In the genomic region with DNA sequence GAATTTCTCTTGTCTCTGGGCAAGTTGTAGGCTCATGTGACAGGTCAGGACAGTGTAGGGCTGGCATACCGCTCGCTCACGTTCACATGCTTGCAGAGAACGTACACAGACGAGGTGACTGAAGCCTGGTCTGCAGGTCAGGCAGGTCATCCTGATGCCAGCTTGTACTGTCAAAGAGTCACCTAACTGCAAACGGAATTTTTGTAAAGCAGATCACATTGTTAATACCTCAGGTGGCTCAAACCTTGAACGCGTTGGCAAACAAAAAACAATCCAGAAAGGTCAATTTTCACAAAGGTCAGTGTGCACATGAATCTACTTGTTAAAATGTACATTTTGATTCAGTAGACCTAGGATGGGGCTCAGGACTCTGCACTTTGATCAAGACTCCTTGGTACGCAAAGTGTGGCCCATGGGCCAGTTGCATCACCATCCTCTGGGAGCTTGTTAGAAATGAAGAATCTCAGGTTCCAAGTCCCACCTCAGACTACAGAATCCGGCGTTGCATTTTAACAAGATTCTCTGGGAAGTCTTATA, we compare ENCODE assay signal across 1 cellular context.
TF ChIP-seq lines count a peak whose summit lies in the region.

No MANE protein-coding gene starts in this region.

TF ChIP-seq in HepG2, 621 proteins besides CTCF, POLR2A, EP300 and RAD21 (continues in another document):
- peak; percentile 60 for TF ChIP-seq CEBPG (CRISPR knock-in tag; IDR thresholded peaks at IDR 0.05)
- TF ChIP-seq ZNF136 (CRISPR knock-in tag; IDR thresholded peaks at IDR 0.05; ENCODE audit: low read depth), result peak; percentile 80; the same call in 1 of the 2 replicates
- TF ChIP-seq RBFOX2 (IDR thresholded peaks at IDR 0.05; ENCODE audit: low read depth, low read length), result no peak
- 0 out of 2 replicates have a peak, but pooled peaks have one; percentile 32 for TF ChIP-seq PITX1 (CRISPR knock-in tag; IDR thresholded peaks at IDR 0.05)
- TF ChIP-seq PAXIP1 (CRISPR knock-in tag; conservative IDR thresholded peaks at IDR 0.05), result peak; percentile 72; the same call in 1 of the 2 replicates
- no peak for TF ChIP-seq RERE (CRISPR knock-in tag; IDR thresholded peaks at IDR 0.05; ENCODE audit: low read depth)
- TF ChIP-seq ZNF598 (CRISPR knock-in tag; IDR thresholded peaks at IDR 0.05; ENCODE audit: borderline replicate concordance), result no peak
- TF ChIP-seq, protein P1, sequence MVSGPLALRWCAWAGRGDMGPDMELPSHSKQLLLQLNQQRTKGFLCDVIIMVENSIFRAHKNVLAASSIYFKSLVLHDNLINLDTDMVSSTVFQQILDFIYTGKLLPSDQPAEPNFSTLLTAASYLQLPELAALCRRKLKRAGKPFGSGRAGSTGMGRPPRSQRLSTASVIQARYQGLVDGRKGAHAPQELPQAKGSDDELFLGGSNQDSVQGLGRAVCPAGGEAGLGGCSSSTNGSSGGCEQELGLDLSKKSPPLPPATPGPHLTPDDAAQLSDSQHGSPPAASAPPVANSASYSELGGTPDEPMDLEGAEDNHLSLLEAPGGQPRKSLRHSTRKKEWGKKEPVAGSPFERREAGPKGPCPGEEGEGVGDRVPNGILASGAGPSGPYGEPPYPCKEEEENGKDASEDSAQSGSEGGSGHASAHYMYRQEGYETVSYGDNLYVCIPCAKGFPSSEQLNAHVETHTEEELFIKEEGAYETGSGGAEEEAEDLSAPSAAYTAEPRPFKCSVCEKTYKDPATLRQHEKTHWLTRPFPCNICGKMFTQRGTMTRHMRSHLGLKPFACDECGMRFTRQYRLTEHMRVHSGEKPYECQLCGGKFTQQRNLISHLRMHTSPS (CRISPR knock-in tag; IDR thresholded peaks at IDR 0.05; ENCODE audit: low read depth), result peak; percentile 96
- peak; percentile 34 for TF ChIP-seq HDAC2 (CRISPR knock-in tag; IDR thresholded peaks at IDR 0.05)
- 0 out of 2 replicates have a peak, but pooled peaks have one; percentile 42 for TF ChIP-seq ZNF776 (CRISPR knock-in tag; IDR thresholded peaks at IDR 0.05)
- no peak for TF ChIP-seq ZNF7 (CRISPR knock-in tag; IDR thresholded peaks at IDR 0.05)
- TF ChIP-seq, protein P2, sequence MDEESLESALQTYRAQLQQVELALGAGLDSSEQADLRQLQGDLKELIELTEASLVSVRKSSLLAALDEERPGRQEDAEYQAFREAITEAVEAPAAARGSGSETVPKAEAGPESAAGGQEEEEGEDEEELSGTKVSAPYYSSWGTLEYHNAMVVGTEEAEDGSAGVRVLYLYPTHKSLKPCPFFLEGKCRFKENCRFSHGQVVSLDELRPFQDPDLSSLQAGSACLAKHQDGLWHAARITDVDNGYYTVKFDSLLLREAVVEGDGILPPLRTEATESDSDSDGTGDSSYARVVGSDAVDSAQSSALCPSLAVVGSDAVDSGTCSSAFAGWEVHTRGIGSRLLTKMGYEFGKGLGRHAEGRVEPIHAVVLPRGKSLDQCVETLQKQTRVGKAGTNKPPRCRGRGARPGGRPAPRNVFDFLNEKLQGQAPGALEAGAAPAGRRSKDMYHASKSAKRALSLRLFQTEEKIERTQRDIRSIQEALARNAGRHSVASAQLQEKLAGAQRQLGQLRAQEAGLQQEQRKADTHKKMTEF (CRISPR knock-in tag; IDR thresholded peaks at IDR 0.05), result peak; percentile 53; the same call in 1 of the 2 replicates
- 0 out of 2 replicates have a peak, but pooled peaks have one; percentile 51 for TF ChIP-seq ZNF230 (CRISPR knock-in tag; IDR thresholded peaks at IDR 0.05)
- TF ChIP-seq AHR (CRISPR knock-in tag; IDR thresholded peaks at IDR 0.05), result 0 out of 2 replicates have a peak, but pooled peaks have one; percentile 35
- TF ChIP-seq SNRNP70 (IDR thresholded peaks at IDR 0.05; ENCODE audit: low read depth, low read length), result no peak
- no peak for TF ChIP-seq PHB2 (IDR thresholded peaks at IDR 0.05; ENCODE audit: partially characterized antibody)
- TF ChIP-seq ESRRA (CRISPR knock-in tag; IDR thresholded peaks at IDR 0.05; ENCODE audit: low read depth), result peak; percentile 40; the same call in 1 of the 2 replicates
- TF ChIP-seq ZNF44 (CRISPR knock-in tag; IDR thresholded peaks at IDR 0.05), result 0 out of 2 replicates have a peak, but pooled peaks have one; percentile 78
- peak; percentile 92 for TF ChIP-seq NR2F6 (IDR thresholded peaks at IDR 0.05)
- peak; percentile 92 for TF ChIP-seq NR2F6 (CRISPR knock-in tag; IDR thresholded peaks at IDR 0.05)
- TF ChIP-seq BHLHE40 (IDR thresholded peaks at IDR 0.05; ENCODE audit: low read length), result peak; percentile 61
- TF ChIP-seq CHD4 (IDR thresholded peaks at IDR 0.05; ENCODE audit: borderline replicate concordance, low read length), result peak; percentile 59; the same call in 1 of the 2 replicates
- TF ChIP-seq KLF15 (CRISPR knock-in tag; IDR thresholded peaks at IDR 0.05; ENCODE audit: borderline replicate concordance), result no peak
- TF ChIP-seq ZFX (CRISPR knock-in tag; IDR thresholded peaks at IDR 0.05; ENCODE audit: low read depth), result 0 out of 2 replicates have a peak, but pooled peaks have one; percentile 12
- TF ChIP-seq NR2F2 (IDR thresholded peaks at IDR 0.05; ENCODE audit: borderline replicate concordance, low read depth), result peak; percentile 83
- no peak for TF ChIP-seq HMGXB3 (CRISPR knock-in tag; IDR thresholded peaks at IDR 0.05; ENCODE audit: borderline replicate concordance)
- no peak for TF ChIP-seq ZNF619 (CRISPR knock-in tag; IDR thresholded peaks at IDR 0.05)
- TF ChIP-seq, protein P3, sequence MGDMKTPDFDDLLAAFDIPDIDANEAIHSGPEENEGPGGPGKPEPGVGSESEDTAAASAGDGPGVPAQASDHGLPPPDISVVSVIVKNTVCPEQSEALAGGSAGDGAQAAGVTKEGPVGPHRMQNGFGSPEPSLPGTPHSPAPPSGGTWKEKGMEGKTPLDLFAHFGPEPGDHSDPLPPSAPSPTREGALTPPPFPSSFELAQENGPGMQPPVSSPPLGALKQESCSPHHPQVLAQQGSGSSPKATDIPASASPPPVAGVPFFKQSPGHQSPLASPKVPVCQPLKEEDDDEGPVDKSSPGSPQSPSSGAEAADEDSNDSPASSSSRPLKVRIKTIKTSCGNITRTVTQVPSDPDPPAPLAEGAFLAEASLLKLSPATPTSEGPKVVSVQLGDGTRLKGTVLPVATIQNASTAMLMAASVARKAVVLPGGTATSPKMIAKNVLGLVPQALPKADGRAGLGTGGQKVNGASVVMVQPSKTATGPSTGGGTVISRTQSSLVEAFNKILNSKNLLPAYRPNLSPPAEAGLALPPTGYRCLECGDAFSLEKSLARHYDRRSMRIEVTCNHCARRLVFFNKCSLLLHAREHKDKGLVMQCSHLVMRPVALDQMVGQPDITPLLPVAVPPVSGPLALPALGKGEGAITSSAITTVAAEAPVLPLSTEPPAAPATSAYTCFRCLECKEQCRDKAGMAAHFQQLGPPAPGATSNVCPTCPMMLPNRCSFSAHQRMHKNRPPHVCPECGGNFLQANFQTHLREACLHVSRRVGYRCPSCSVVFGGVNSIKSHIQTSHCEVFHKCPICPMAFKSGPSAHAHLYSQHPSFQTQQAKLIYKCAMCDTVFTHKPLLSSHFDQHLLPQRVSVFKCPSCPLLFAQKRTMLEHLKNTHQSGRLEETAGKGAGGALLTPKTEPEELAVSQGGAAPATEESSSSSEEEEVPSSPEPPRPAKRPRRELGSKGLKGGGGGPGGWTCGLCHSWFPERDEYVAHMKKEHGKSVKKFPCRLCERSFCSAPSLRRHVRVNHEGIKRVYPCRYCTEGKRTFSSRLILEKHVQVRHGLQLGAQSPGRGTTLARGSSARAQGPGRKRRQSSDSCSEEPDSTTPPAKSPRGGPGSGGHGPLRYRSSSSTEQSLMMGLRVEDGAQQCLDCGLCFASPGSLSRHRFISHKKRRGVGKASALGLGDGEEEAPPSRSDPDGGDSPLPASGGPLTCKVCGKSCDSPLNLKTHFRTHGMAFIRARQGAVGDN (CRISPR knock-in tag; IDR thresholded peaks at IDR 0.05), result peak; percentile 43; the same call in 1 of the 2 replicates
- peak; percentile 66 for TF ChIP-seq FOXO1 (CRISPR knock-in tag; IDR thresholded peaks at IDR 0.05)
- peak; percentile 65; the same call in 1 of the 2 replicates for TF ChIP-seq ZNF547 (CRISPR knock-in tag; IDR thresholded peaks at IDR 0.05)
- TF ChIP-seq KLF11 (CRISPR knock-in tag; IDR thresholded peaks at IDR 0.05), result 0 out of 2 replicates have a peak, but pooled peaks have one; percentile 22
